In genomic region chr3:134087046-134087974, GRCh38 we compare ENCODE assay signal across 14 cellular contexts. TPM values are rescaled to one million over a fixed set of nuclear protein-coding genes. Genes with fewer than 3 reads are reported as not detected.
"Had no signal": no experiment of that assay in that cellular context is flagged by ENCODE, and none has a peak within 500 bp of the region (broad histone marks: within the 10 kb centered on the region; RNA-seq: fewer than 3 reads in every experiment).

No MANE protein-coding gene starts in this region.

- H3K27ac ChIP-seq: cardiac muscle cell, colonic mucosa, stomach had no signal

- H3K27me3 Mint-ChIP-seq: activated B cell treated with CpG ODN at 0.5 μM for 24 hours had no signal

- ATAC-seq: SK-N-SH treated with all-trans-retinoic acid at 6 μM for 48 hours, T-helper 17 cell had no signal

- H3K4me1 ChIP-seq: colonic mucosa, stomach had no signal

- H3K27ac Mint-ChIP-seq: activated B cell treated with CpG ODN at 0.5 μM for 24 hours; activated CD4-positive, alpha-beta T cell treated with anti-CD3 and anti-CD28 coated beads, Interleukin-2, amount 10 ng/mL, durations not matched to agents 7 days and 5 days; activated naive CD8-positive, alpha-beta T cell; memory B cell; nephron; T-helper 17 cell had no signal

- H3K4me3 Mint-ChIP-seq: activated B cell treated with CpG ODN at 0.5 μM for 24 hours; activated CD4-positive, alpha-beta T cell treated with anti-CD3 and anti-CD28 coated beads, Interleukin-2, amount 10 ng/mL, durations not matched to agents 7 days and 5 days; activated naive CD8-positive, alpha-beta T cell; memory B cell; nephron; T-helper 17 cell had no signal

- H3K9me3 ChIP-seq: colonic mucosa had no signal

- H3K4me3 ChIP-seq: cardiac muscle cell, colonic mucosa, stomach had no signal

- H3K36me3 ChIP-seq: cardiac muscle cell, colonic mucosa, stomach had no signal

- H3K36me3 Mint-ChIP-seq: activated naive CD8-positive, alpha-beta T cell; memory B cell had no signal

- DNase-seq: activated B cell treated with CpG ODN at 0.5 μM for 24 hours; activated CD4-positive, alpha-beta T cell treated with anti-CD3 and anti-CD28 coated beads, Interleukin-2, amount 10 ng/mL, durations not matched to agents 7 days and 5 days; activated effector memory CD4-positive, alpha-beta T cell treated with anti-CD3 and anti-CD28 coated beads, Interleukin-2, amount 50 U/mL, for 16 hours; colonic mucosa; effector memory CD4-positive, alpha-beta T cell; glutamatergic neuron; stimulated activated CD4-positive, alpha-beta T cell treated with anti-CD3 and anti-CD28 coated beads, Interleukin-2, amount 100 ng/mL, for 48 hours; stomach; T-helper 17 cell had no signal

- H3K27me3 ChIP-seq: cardiac muscle cell, colonic mucosa, stomach had no signal

- H3K4me1 Mint-ChIP-seq: activated B cell treated with CpG ODN at 0.5 μM for 24 hours; activated CD4-positive, alpha-beta T cell treated with anti-CD3 and anti-CD28 coated beads, Interleukin-2, amount 10 ng/mL, durations not matched to agents 7 days and 5 days; memory B cell; T-helper 17 cell had no signal

RNA-seq across cellular contexts. Expression of gene SLCO2A1, which starts 57.6 kb away (rescaled TPM):
- total RNA-seq: activated B cell treated with CpG ODN at 0.5 μM for 24 hours; activated CD4-positive, alpha-beta T cell treated with anti-CD3 and anti-CD28 coated beads, Interleukin-2, amount 10 ng/mL, durations not matched to agents 7 days and 5 days had no signal
